6 cellular contexts compared by ENCODE assay signal in genomic region chr3:52198643-52199608, GRCh38. TPM values are rescaled to one million over a fixed set of nuclear protein-coding genes. Genes with fewer than 3 reads are reported as not detected.
DNase-seq lines count a peak whose midpoint lies in the region; ATAC-seq and TF ChIP-seq lines count a peak whose summit lies in the region.

No MANE protein-coding gene starts in this region.

- TF ChIP-seq CTCF in left ventricle myocardium inferior (IDR thresholded peaks at IDR 0.05; ENCODE audit: borderline replicate concordance) (no peak), type B pancreatic cell (conservative IDR thresholded peaks at IDR 0.05) (no peak)

- no peak for DNase-seq in activated naive CD4-positive, alpha-beta T cell treated with anti-CD3 and anti-CD28 coated beads, Interleukin-2, amount 10 ng/mL, durations not matched to agents 7 days and 5 days
- DNase-seq in activated naive CD4-positive, alpha-beta T cell (lab: John Stamatoyannopoulos, UW), result no peak
- DNase-seq in left ventricle myocardium inferior (no peak), type B pancreatic cell (ENCODE audit: extremely low spot score, unreplicated experiment) (no peak), NCI-H2107 treated with DMSO at 0.1 percent for 48 hours (lab: John Stamatoyannopoulos, UW; ENCODE audit: unreplicated experiment) (no peak)

- peaks cover 48% of the 10 kb centered on the region for H3K36me3 ChIP-seq in left ventricle myocardium inferior

- peak overlapping the region; percentile 88 for H3K27ac Mint-ChIP-seq in activated naive CD4-positive, alpha-beta T cell treated with anti-CD3 and anti-CD28 coated beads, Interleukin-2, amount 10 ng/mL, durations not matched to agents 7 days and 5 days
- peak overlapping the region; percentile 93 for H3K27ac Mint-ChIP-seq in type B pancreatic cell

- H3K4me1 ChIP-seq in left ventricle myocardium inferior, result peaks cover 87% of the 10 kb centered on the region

- intact Hi-C loops in left ventricle myocardium inferior (cut with micrococcal nuclease), result no loop called here

- no peaks in the 10 kb centered on the region for H3K9me3 Mint-ChIP-seq in activated naive CD4-positive, alpha-beta T cell treated with anti-CD3 and anti-CD28 coated beads, Interleukin-2, amount 10 ng/mL, durations not matched to agents 7 days and 5 days
- no peaks in the 10 kb centered on the region for H3K9me3 Mint-ChIP-seq in type B pancreatic cell

- peaks cover 46% of the 10 kb centered on the region for H3K36me3 Mint-ChIP-seq in activated naive CD4-positive, alpha-beta T cell treated with anti-CD3 and anti-CD28 coated beads, Interleukin-2, amount 10 ng/mL, durations not matched to agents 7 days and 5 days
- peaks cover 12% of the 10 kb centered on the region for H3K36me3 Mint-ChIP-seq in type B pancreatic cell

- no peaks in the 10 kb centered on the region for H3K27me3 ChIP-seq in left ventricle myocardium inferior (ENCODE audit: low read depth)

- CTCF ChIA-PET in activated naive CD4-positive, alpha-beta T cell treated with anti-CD3 and anti-CD28 coated beads, Interleukin-2, amount 10 ng/mL, durations not matched to agents 7 days and 5 days (lab: Charles Lee), result interaction anchor here (0.6 to 1.0 kb wide), 2 partner anchors 11 to 808 kb away, joined by 3 to 4 read pairs; no protein-coding TSS in a partner anchor

- H3K9me3 ChIP-seq in left ventricle myocardium inferior (replicated peaks), result no peaks in the 10 kb centered on the region

- ATAC-seq in HG03520 (IDR thresholded peaks at IDR 0.05; ENCODE audit: unreplicated experiment), result no peak

- H3K4me3 Mint-ChIP-seq in activated naive CD4-positive, alpha-beta T cell treated with anti-CD3 and anti-CD28 coated beads, Interleukin-2, amount 10 ng/mL, durations not matched to agents 7 days and 5 days, result peak overlapping the region; percentile 97
- peak overlapping the region; percentile 99 for H3K4me3 Mint-ChIP-seq in type B pancreatic cell

- H3K4me3 ChIP-seq in left ventricle myocardium inferior, result peak overlapping the region; percentile 94

- peak overlapping the region; percentile 93 for H3K27ac ChIP-seq in left ventricle myocardium inferior (replicated peaks)

- peaks cover 25% of the 10 kb centered on the region for H3K27me3 Mint-ChIP-seq in activated naive CD4-positive, alpha-beta T cell treated with anti-CD3 and anti-CD28 coated beads, Interleukin-2, amount 10 ng/mL, durations not matched to agents 7 days and 5 days
- no peaks in the 10 kb centered on the region for H3K27me3 Mint-ChIP-seq in type B pancreatic cell

- peaks cover 58% of the 10 kb centered on the region for H3K4me1 Mint-ChIP-seq in activated naive CD4-positive, alpha-beta T cell treated with anti-CD3 and anti-CD28 coated beads, Interleukin-2, amount 10 ng/mL, durations not matched to agents 7 days and 5 days
- peaks cover 25% of the 10 kb centered on the region for H3K4me1 Mint-ChIP-seq in type B pancreatic cell (ENCODE audit: unreplicated experiment)

RNA-seq across cellular contexts. Expression of gene ALAS1, which starts 1.0 kb away (rescaled TPM):
- total RNA-seq in left ventricle myocardium inferior, result 180 TPM
- total RNA-seq in type B pancreatic cell (ENCODE audit: low replicate concordance), result 57.1 and 60.8 TPM in 2 replicates

RNA-seq across cellular contexts. Expression of gene TLR9, which starts 26.5 kb away (rescaled TPM):
- total RNA-seq in left ventricle myocardium inferior, result 0.66 TPM
- total RNA-seq in type B pancreatic cell (ENCODE audit: low replicate concordance), result 0.22 TPM in 1 of 2 replicates, not detected in the other

RNA-seq across cellular contexts. Expression of gene TWF2, which starts 40.0 kb away (rescaled TPM):
- total RNA-seq in left ventricle myocardium inferior, result 115 TPM
- total RNA-seq in type B pancreatic cell (ENCODE audit: low replicate concordance), result 33.7 and 39.3 TPM in 2 replicates

RNA-seq across cellular contexts. Expression of gene POC1A, which starts 44.7 kb away (rescaled TPM):
- 1.2 TPM for total RNA-seq in left ventricle myocardium inferior
- 10.5 and 19.1 TPM in 2 replicates for total RNA-seq in type B pancreatic cell (ENCODE audit: low replicate concordance)

RNA-seq across cellular contexts. Expression of gene PPM1M, which starts 46.6 kb away (rescaled TPM):
- total RNA-seq in left ventricle myocardium inferior (9.2 TPM), type B pancreatic cell (ENCODE audit: low replicate concordance) (5.2 and 8.0 TPM in 2 replicates)
